In genomic region chr2:208148803-208149202, GRCh38 we compare ENCODE assay signal across 1 cellular context.
TF ChIP-seq lines count a peak whose summit lies in the region.

No MANE protein-coding gene starts in this region.

TF ChIP-seq in GM23338, 12 proteins besides CTCF, POLR2A, EP300 and RAD21 (continued from another document):
- TF ChIP-seq, protein P1, sequence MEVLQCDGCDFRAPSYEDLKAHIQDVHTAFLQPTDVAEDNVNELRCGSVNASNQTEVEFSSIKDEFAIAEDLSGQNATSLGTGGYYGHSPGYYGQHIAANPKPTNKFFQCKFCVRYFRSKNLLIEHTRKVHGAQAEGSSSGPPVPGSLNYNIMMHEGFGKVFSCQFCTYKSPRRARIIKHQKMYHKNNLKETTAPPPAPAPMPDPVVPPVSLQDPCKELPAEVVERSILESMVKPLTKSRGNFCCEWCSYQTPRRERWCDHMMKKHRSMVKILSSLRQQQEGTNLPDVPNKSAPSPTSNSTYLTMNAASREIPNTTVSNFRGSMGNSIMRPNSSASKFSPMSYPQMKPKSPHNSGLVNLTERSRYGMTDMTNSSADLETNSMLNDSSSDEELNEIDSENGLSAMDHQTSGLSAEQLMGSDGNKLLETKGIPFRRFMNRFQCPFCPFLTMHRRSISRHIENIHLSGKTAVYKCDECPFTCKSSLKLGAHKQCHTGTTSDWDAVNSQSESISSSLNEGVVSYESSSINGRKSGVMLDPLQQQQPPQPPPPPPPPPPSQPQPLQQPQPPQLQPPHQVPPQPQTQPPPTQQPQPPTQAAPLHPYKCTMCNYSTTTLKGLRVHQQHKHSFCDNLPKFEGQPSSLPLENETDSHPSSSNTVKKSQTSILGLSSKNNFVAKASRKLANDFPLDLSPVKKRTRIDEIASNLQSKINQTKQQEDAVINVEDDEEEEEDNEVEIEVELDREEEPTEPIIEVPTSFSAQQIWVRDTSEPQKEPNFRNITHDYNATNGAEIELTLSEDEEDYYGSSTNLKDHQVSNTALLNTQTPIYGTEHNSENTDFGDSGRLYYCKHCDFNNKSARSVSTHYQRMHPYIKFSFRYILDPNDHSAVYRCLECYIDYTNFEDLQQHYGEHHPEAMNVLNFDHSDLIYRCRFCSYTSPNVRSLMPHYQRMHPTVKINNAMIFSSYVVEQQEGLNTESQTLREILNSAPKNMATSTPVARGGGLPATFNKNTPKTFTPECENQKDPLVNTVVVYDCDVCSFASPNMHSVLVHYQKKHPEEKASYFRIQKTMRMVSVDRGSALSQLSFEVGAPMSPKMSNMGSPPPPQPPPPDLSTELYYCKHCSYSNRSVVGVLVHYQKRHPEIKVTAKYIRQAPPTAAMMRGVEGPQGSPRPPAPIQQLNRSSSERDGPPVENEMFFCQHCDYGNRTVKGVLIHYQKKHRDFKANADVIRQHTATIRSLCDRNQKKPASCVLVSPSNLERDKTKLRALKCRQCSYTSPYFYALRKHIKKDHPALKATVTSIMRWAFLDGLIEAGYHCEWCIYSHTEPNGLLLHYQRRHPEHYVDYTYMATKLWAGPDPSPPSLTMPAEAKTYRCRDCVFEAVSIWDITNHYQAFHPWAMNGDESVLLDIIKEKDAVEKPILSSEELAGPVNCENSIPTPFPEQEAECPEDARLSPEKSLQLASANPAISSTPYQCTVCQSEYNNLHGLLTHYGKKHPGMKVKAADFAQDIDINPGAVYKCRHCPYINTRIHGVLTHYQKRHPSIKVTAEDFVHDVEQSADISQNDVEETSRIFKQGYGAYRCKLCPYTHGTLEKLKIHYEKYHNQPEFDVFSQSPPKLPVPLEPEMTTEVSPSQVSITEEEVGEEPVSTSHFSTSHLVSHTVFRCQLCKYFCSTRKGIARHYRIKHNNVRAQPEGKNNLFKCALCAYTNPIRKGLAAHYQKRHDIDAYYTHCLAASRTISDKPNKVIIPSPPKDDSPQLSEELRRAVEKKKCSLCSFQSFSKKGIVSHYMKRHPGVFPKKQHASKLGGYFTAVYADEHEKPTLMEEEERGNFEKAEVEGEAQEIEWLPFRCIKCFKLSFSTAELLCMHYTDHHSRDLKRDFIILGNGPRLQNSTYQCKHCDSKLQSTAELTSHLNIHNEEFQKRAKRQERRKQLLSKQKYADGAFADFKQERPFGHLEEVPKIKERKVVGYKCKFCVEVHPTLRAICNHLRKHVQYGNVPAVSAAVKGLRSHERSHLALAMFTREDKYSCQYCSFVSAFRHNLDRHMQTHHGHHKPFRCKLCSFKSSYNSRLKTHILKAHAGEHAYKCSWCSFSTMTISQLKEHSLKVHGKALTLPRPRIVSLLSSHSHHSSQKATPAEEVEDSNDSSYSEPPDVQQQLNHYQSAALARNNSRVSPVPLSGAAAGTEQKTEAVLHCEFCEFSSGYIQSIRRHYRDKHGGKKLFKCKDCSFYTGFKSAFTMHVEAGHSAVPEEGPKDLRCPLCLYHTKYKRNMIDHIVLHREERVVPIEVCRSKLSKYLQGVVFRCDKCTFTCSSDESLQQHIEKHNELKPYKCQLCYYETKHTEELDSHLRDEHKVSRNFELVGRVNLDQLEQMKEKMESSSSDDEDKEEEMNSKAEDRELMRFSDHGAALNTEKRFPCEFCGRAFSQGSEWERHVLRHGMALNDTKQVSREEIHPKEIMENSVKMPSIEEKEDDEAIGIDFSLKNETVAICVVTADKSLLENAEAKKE (CRISPR knock-in tag; IDR thresholded peaks at IDR 0.05), result no peak
- no peak for TF ChIP-seq REST (IDR thresholded peaks at IDR 0.05; ENCODE audit: unreplicated experiment)
- TF ChIP-seq ZNF114 (CRISPR knock-in tag; IDR thresholded peaks at IDR 0.05), result no peak
- TF ChIP-seq, protein P2, sequence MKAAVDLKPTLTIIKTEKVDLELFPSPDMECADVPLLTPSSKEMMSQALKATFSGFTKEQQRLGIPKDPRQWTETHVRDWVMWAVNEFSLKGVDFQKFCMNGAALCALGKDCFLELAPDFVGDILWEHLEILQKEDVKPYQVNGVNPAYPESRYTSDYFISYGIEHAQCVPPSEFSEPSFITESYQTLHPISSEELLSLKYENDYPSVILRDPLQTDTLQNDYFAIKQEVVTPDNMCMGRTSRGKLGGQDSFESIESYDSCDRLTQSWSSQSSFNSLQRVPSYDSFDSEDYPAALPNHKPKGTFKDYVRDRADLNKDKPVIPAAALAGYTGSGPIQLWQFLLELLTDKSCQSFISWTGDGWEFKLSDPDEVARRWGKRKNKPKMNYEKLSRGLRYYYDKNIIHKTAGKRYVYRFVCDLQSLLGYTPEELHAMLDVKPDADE (IDR thresholded peaks at IDR 0.05), result no peak
- no peak for TF ChIP-seq EZH2 (IDR thresholded peaks at IDR 0.05; ENCODE audit: low read depth, unreplicated experiment)
- TF ChIP-seq ZNF331 (CRISPR knock-in tag; IDR thresholded peaks at IDR 0.05; ENCODE audit: low read depth), result no peak
- no peak for TF ChIP-seq POLR2AphosphoS5 (IDR thresholded peaks at IDR 0.05; ENCODE audit: low read depth)
- TF ChIP-seq EZH2phosphoT487 (IDR thresholded peaks at IDR 0.05; ENCODE audit: unreplicated experiment), result no peak
- no peak for TF ChIP-seq CREB1 (CRISPR knock-in tag; IDR thresholded peaks at IDR 0.05; ENCODE audit: low read depth)
- no peak for TF ChIP-seq JUNB (IDR thresholded peaks at IDR 0.05; ENCODE audit: unreplicated experiment)
